16 cellular contexts compared by ENCODE assay signal in the genomic region with DNA sequence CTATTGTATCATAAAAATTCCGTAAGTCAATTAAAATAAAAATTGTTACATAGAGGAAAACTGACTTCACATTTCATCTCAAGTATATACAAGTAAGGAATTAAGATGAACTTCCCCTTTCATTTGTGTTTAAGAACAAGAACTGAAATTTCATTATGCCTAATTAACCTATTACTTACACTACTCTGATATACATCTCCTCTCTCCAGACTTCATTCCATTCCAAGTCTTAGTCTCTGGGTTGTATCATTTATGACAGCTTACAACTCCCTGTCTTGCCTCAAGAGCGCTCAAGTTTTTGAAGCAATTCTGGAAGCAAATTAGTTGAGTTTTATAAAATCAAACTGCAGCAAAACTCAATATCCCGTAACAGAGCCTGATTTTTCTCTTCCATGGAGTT.
"Had no signal": no experiment of that assay in that cellular context is flagged by ENCODE, and none has a peak within 500 bp of the region (broad histone marks: within the 10 kb centered on the region; RNA-seq: fewer than 3 reads in every experiment).

No MANE protein-coding gene starts in this region.

- H3K27me3 ChIP-seq: ascending aorta, breast epithelium, gastrocnemius medialis, heart right ventricle, suprapubic skin had no signal

- H3K27ac ChIP-seq: ascending aorta, breast epithelium, gastrocnemius medialis, heart right ventricle, prostate gland, skin epidermis, suprapubic skin had no signal

- H3K36me3 ChIP-seq: ascending aorta, gastrocnemius medialis, heart right ventricle, prostate gland, suprapubic skin had no signal

- H3K4me3 ChIP-seq: ascending aorta, breast epithelium, gastrocnemius medialis, heart right ventricle, prostate gland, skin epidermis, suprapubic skin had no signal

- H3K9me3 ChIP-seq: ascending aorta, breast epithelium, gastrocnemius medialis, heart right ventricle, prostate gland, suprapubic skin had no signal

- H3K4me1 ChIP-seq: breast epithelium, gastrocnemius medialis, prostate gland, suprapubic skin had no signal

- ATAC-seq: activated T-helper 17 cell treated with anti-CD3 and anti-CD28 coated beads, Interleukin-2, amount 50 U/mL, for 72 hours; gastrocnemius medialis; heart right ventricle; right cardiac atrium had no signal

- DNase-seq: activated CD4-positive, alpha-beta T cell treated with anti-CD3 and anti-CD28 coated beads for 1 hour; activated CD4-positive, alpha-beta T cell treated with anti-CD3 and anti-CD28 coated beads, Interleukin-2, amount 50 U/mL, for 4 hours; activated naive CD4-positive, alpha-beta T cell treated with Interleukin-2 at 50 U/mL for 16 hours; activated T-cell treated with anti-CD3 and anti-CD28 coated beads for 4 hours; effector memory CD4-positive, alpha-beta T cell; gastrocnemius medialis; heart right ventricle; mesendoderm; right cardiac atrium; trophoblast cell had no signal
